8 cellular contexts compared by ENCODE assay signal in genomic region chr3:13414040-13414729, GRCh38. TPM values are rescaled to one million over a fixed set of nuclear protein-coding genes. Genes with fewer than 3 reads are reported as not detected.
DNase-seq lines count a peak whose midpoint lies in the region; ATAC-seq and TF ChIP-seq lines count a peak whose summit lies in the region.

No MANE protein-coding gene starts in this region.

- DNase-seq in Ammon's horn (ENCODE audit: low spot score) (peak; percentile 67), GM19240 (ENCODE audit: insufficient read length, low spot score) (peak; percentile 87), ascending aorta (ENCODE audit: low spot score in 2 of 2) (peak; percentile 36 to 78), sciatic nerve (ENCODE audit: low spot score) (no peak), NCI-H345 (lab: John Stamatoyannopoulos, UW) (no peak), kidney glomerular epithelial cell (lab: John Stamatoyannopoulos, UW) (no peak)
- peak; percentile 66 for DNase-seq in T-helper 2 cell treated with Interferon-gamma antibody and Interleukin-4, amounts not matched to agents 5 μg/mL and 100 μg/mL, for 36 hours (ENCODE audit: low spot score)

- no peak overlapping the region for H3K27ac ChIP-seq in ascending aorta

- intact Hi-C loops in ascending aorta (cut with DNase I) = no loop called here
- intact Hi-C loops in sciatic nerve (cut with DNase I) = no loop called here

- H3K9me3 Mint-ChIP-seq in T-helper 2 cell treated with Interferon-gamma antibody and Interleukin-4, amounts not matched to agents 5 μg/mL and 100 μg/mL, for 36 hours = no peaks in the 10 kb centered on the region

- H3K36me3 Mint-ChIP-seq in T-helper 2 cell treated with Interferon-gamma antibody and Interleukin-4, amounts not matched to agents 5 μg/mL and 100 μg/mL, for 36 hours (ENCODE audit: low read depth) = peaks cover 48% of the 10 kb centered on the region

- H3K4me1 Mint-ChIP-seq in T-helper 2 cell treated with Interferon-gamma antibody and Interleukin-4, amounts not matched to agents 5 μg/mL and 100 μg/mL, for 36 hours (ENCODE audit: low read depth) = peaks cover 51% of the 10 kb centered on the region

- H3K9me3 ChIP-seq in ascending aorta = no peaks in the 10 kb centered on the region

- no peaks in the 10 kb centered on the region for H3K36me3 ChIP-seq in ascending aorta

- no peaks in the 10 kb centered on the region for H3K27me3 Mint-ChIP-seq in T-helper 2 cell treated with Interferon-gamma antibody and Interleukin-4, amounts not matched to agents 5 μg/mL and 100 μg/mL, for 36 hours (ENCODE audit: low read depth)

- H3K4me3 ChIP-seq in ascending aorta = no peak overlapping the region

- H3K4me3 Mint-ChIP-seq in T-helper 2 cell treated with Interferon-gamma antibody and Interleukin-4, amounts not matched to agents 5 μg/mL and 100 μg/mL, for 36 hours = peak overlapping the region; percentile 91

- no peaks in the 10 kb centered on the region for H3K27me3 ChIP-seq in ascending aorta

- peaks cover 0 to 2% of the 10 kb centered on the region in 2 donors for H3K4me1 ChIP-seq in ascending aorta

- ATAC-seq in HG03196 (IDR thresholded peaks at IDR 0.05; ENCODE audit: unreplicated experiment) (peak; percentile 84), sciatic nerve (peak; percentile 77)

- TF ChIP-seq CTCF in ascending aorta (IDR thresholded peaks at IDR 0.05) = no peak

- H3K27ac Mint-ChIP-seq in T-helper 2 cell treated with Interferon-gamma antibody and Interleukin-4, amounts not matched to agents 5 μg/mL and 100 μg/mL, for 36 hours = peak overlapping the region; percentile 97

RNA-seq across cellular contexts. Expression of gene NUP210, which starts 5.9 kb away (rescaled TPM):
- 11.0 TPM for total RNA-seq in ascending aorta
- 5.5 TPM for total RNA-seq in sciatic nerve

Comparison
In these comparisons a context has a peak if more than half of its experiments do, and no peak if none do; other contexts are left out.
1. DNase-seq: peak in Ammon's horn (single experiment), GM19240 (single experiment), T-helper 2 cell treated with Interferon-gamma antibody and Interleukin-4, amounts not matched to agents 5 μg/mL and 100 μg/mL, for 36 hours (single experiment) and ascending aorta (2 of 2); none in sciatic nerve (single experiment), NCI-H345 (single experiment) and kidney glomerular epithelial cell (single experiment).